ENCODE assay signal across 8 cellular contexts in the genomic region with DNA sequence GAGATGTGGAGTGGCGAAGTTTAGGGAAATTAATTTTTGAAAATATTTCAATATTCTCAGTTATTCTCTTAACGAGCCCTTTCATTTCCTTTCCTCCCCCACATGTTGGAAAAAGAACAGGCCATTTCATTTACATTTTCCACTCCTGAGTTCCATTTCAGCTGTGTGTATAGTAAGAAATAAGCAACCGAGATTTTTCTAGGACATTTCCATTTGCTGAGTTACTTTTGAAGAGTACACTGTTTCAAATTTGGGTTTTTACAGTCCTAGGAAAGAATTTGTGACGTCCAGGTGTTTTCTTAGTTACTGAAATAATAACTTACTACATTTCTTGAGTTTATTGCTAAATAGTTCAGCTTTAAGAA. TPM values are rescaled to one million over a fixed set of nuclear protein-coding genes. Genes with fewer than 3 reads are reported as not detected.
DNase-seq lines count a peak whose midpoint lies in the region; ATAC-seq and TF ChIP-seq lines count a peak whose summit lies in the region.

No MANE protein-coding gene starts in this region.

- peaks cover 8% of the 10 kb centered on the region; the same call in 1 of the 2 replicates for H3K4me1 ChIP-seq in HEK293 (ENCODE audit: control insufficient read depth, insufficient read depth, low read length)
- peaks cover 2% of the 10 kb centered on the region; the same call in 1 of the 2 replicates for H3K4me1 ChIP-seq in iPS DF 6.9 (ENCODE audit: control insufficient read depth, insufficient read depth, low read length)
- H3K4me1 ChIP-seq in spleen = peaks cover 41 to 75% (median 61%) of the 10 kb centered on the region in 6 donors

- POLR2A ChIA-PET in HEK293 (lab: Yijun Ruan, JAX) = interaction anchor here (1.6 kb wide), 1 partner anchor 92 kb away, joined by 9 read pairs; no protein-coding TSS in a partner anchor
- POLR2A ChIA-PET in activated CD8-positive, alpha-beta T cell treated with anti-CD3 and anti-CD28 coated beads for 36 hours (lab: Charles Lee) = interaction anchor here (0.6 to 6.8 kb wide), 8 partner anchors 9 to 116 kb away, joined by 3 to 65 read pairs (median 11); partner anchors contain the start of gene HERPUD2

- TF ChIP-seq CTCF in HEK293 (tag by site-specific recombination; IDR thresholded peaks at IDR 0.05) (no peak), spleen (IDR thresholded peaks at IDR 0.05 in 8 of 11, conservative IDR thresholded peaks at IDR 0.05 in 3 of 11) (no peak)
- peak; percentile 6 for TF ChIP-seq CTCF in activated CD8-positive, alpha-beta T cell treated with anti-CD3 and anti-CD28 coated beads for 36 hours (IDR thresholded peaks at IDR 0.05)

- H3K4me1 Mint-ChIP-seq in activated CD8-positive, alpha-beta T cell treated with anti-CD3 and anti-CD28 coated beads for 36 hours (ENCODE audit: low read depth) = peaks cover 45% of the 10 kb centered on the region

- no peaks in the 10 kb centered on the region for H3K9me3 Mint-ChIP-seq in activated CD8-positive, alpha-beta T cell treated with anti-CD3 and anti-CD28 coated beads for 36 hours

- peak overlapping the region; percentile 89 for H3K4me3 ChIP-seq in HEK293 (ENCODE audit: low read depth, low read length)
- H3K4me3 ChIP-seq in iPS DF 6.9 (ENCODE audit: low read length) = peak overlapping the region; percentile 87; the same call in 1 of the 2 replicates
- peak overlapping the region; percentile 64 to 91 (median 79) for H3K4me3 ChIP-seq in spleen

- H3K27ac Mint-ChIP-seq in activated CD8-positive, alpha-beta T cell treated with anti-CD3 and anti-CD28 coated beads for 36 hours = peak overlapping the region; percentile 99

- H3K27me3 ChIP-seq in iPS DF 6.9 (ENCODE audit: control insufficient read depth, insufficient read depth, low read length) (no peaks in the 10 kb centered on the region), spleen (replicated peaks in 1 of 7) (no peaks in the 10 kb centered on the region)

- H3K9me3 ChIP-seq in HEK293 (ENCODE audit: control insufficient read depth, insufficient read depth, low read depth, low read length) = no peaks in the 10 kb centered on the region
- no peaks in the 10 kb centered on the region for H3K9me3 ChIP-seq in iPS DF 6.9 (ENCODE audit: control insufficient read depth, insufficient read depth, low read length)
- H3K9me3 ChIP-seq in spleen = no peaks in the 10 kb centered on the region

- H3K27me3 Mint-ChIP-seq in activated CD8-positive, alpha-beta T cell treated with anti-CD3 and anti-CD28 coated beads for 36 hours = no peaks in the 10 kb centered on the region

- H3K27ac ChIP-seq in HEK293 (ENCODE audit: extremely low read depth, low read depth, low read length) = peak overlapping the region; percentile 92
- no peak overlapping the region for H3K27ac ChIP-seq in iPS DF 6.9 (ENCODE audit: low read length)
- peak overlapping the region; percentile 98 to 100 (median 99) for H3K27ac ChIP-seq in spleen

- CTCF ChIA-PET in HEK293 (lab: Yijun Ruan, JAX) = interaction anchor here (0.6 to 5.2 kb wide), 10 partner anchors 11 to 1114 kb away, joined by 3 to 22 read pairs (median 3); no protein-coding TSS in a partner anchor
- CTCF ChIA-PET in activated CD8-positive, alpha-beta T cell treated with anti-CD3 and anti-CD28 coated beads for 36 hours (lab: Charles Lee) = interaction anchor here (1.0 to 2.8 kb wide), 5 partner anchors 12 to 92 kb away, joined by 3 to 8 read pairs (median 3); no protein-coding TSS in a partner anchor

- H3K4me3 Mint-ChIP-seq in activated CD8-positive, alpha-beta T cell treated with anti-CD3 and anti-CD28 coated beads for 36 hours = peak overlapping the region; percentile 98

- ATAC-seq in activated CD8-positive, alpha-beta T cell treated with anti-CD3 and anti-CD28 coated beads for 36 hours = no peak
- ATAC-seq in HG03469 (IDR thresholded peaks at IDR 0.05; ENCODE audit: unreplicated experiment) (no peak), HG03039 (IDR thresholded peaks at IDR 0.05; ENCODE audit: unreplicated experiment) (no peak)

- no peak for TF ChIP-seq POLR2A in spleen (IDR thresholded peaks at IDR 0.05)

- intact Hi-C loops in activated CD8-positive, alpha-beta T cell treated with anti-CD3 and anti-CD28 coated beads for 36 hours (cut with micrococcal nuclease) = loop anchor here (5.0 kb wide), 3 partner anchors 75 to 110 kb away; no protein-coding TSS in a partner anchor
- intact Hi-C loops in spleen (cut with DNase I; ENCODE audit: low total_unique reads) = loop anchor here (10.0 kb wide), 1 partner anchor 87 kb away; no protein-coding TSS in a partner anchor

- H3K36me3 ChIP-seq in HEK293 (ENCODE audit: control insufficient read depth in 2 of 2, insufficient read depth in 1 of 2, low read length in 2 of 2) = no peaks in the 10 kb centered on the region
- no peaks in the 10 kb centered on the region for H3K36me3 ChIP-seq in iPS DF 6.9 (ENCODE audit: control insufficient read depth, insufficient read depth, low read length)
- no peaks in the 10 kb centered on the region for H3K36me3 ChIP-seq in spleen

- peaks cover 27% of the 10 kb centered on the region for H3K36me3 Mint-ChIP-seq in activated CD8-positive, alpha-beta T cell treated with anti-CD3 and anti-CD28 coated beads for 36 hours (ENCODE audit: low read depth)

- no CpG with 5 or more reads among the region's 4 CpGs for WGBS in iPS DF 6.9 (ENCODE audit: insufficient coverage, insufficient read length)
- WGBS in spleen, 5 donors = 0 to 2% (median 1%) methylated on average over 4 of the region's 4 CpGs

- DNase-seq in activated CD8-positive, alpha-beta T cell treated with anti-CD3 and anti-CD28 coated beads for 36 hours = no peak
- no peak for DNase-seq in iPS DF 6.9 (ENCODE audit: low read depth, low spot score)
- DNase-seq in spleen = no peak
- DNase-seq in stimulated activated CD4-positive, alpha-beta T cell treated with anti-CD3 and anti-CD28 coated beads, Interleukin-2, amount 100 ng/mL, for 48 hours = no peak
- no peak for DNase-seq in NCI-H2081 (lab: John Stamatoyannopoulos, UW)

TF ChIP-seq in HEK293, 187 proteins besides CTCF, POLR2A, EP300 and RAD21:
- TF ChIP-seq PRDM1 (tag by site-specific recombination; IDR thresholded peaks at IDR 0.05) = peak; percentile 53; the same call in 1 of the 2 replicates
- TF ChIP-seq, protein P1, sequence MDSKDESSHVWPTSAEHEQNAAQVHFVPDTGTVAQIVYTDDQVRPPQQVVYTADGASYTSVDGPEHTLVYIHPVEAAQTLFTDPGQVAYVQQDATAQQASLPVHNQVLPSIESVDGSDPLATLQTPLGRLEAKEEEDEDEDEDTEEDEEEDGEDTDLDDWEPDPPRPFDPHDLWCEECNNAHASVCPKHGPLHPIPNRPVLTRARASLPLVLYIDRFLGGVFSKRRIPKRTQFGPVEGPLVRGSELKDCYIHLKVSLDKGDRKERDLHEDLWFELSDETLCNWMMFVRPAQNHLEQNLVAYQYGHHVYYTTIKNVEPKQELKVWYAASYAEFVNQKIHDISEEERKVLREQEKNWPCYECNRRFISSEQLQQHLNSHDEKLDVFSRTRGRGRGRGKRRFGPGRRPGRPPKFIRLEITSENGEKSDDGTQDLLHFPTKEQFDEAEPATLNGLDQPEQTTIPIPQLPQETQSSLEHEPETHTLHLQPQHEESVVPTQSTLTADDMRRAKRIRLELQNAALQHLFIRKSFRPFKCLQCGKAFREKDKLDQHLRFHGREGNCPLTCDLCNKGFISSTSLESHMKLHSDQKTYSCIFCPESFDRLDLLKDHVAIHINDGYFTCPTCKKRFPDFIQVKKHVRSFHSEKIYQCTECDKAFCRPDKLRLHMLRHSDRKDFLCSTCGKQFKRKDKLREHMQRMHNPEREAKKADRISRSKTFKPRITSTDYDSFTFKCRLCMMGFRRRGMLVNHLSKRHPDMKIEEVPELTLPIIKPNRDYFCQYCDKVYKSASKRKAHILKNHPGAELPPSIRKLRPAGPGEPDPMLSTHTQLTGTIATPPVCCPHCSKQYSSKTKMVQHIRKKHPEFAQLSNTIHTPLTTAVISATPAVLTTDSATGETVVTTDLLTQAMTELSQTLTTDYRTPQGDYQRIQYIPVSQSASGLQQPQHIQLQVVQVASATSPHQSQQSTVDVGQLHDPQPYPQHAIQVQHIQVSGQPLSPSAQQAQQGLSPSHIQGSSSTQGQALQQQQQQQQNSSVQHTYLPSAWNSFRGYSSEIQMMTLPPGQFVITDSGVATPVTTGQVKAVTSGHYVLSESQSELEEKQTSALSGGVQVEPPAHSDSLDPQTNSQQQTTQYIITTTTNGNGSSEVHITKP (tag by site-specific recombination; IDR thresholded peaks at IDR 0.05) = no peak
- TF ChIP-seq ZNF335 (tag by site-specific recombination; conservative IDR thresholded peaks at IDR 0.05) = 0 out of 2 replicates have a peak, but pooled peaks have one; percentile 10

RNA-seq across cellular contexts. Expression of gene SEPTIN7, which starts 1.2 kb away (rescaled TPM):
- 100 to 1,000 TPM; 231 to 235 TPM for total RNA-seq in activated CD8-positive, alpha-beta T cell treated with anti-CD3 and anti-CD28 coated beads for 36 hours
- 100 to 1,000 TPM; 184 to 241 (median 214) TPM for total RNA-seq in spleen
- 100 to 1,000 TPM; 186 to 243 (median 224) TPM for polyA plus RNA-seq in spleen
